In the genomic region with DNA sequence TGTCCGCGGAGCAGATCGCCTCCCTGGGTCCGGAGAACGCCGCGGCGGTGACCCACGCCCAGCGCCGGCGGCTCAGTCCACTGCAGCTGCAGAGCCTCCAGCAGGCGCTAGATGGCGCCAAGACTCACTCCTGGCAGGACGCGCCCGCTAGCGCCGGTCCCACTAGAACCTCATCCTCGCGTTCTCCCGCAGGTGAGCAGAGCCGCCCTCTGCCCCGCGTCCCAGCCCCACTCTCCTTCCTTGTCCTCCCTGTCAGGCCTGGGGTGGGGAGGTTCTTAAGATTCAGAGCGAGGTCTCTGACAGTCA, we compare ENCODE assay signal across 8 cellular contexts.
DNase-seq lines count a peak whose midpoint lies in the region; ATAC-seq and TF ChIP-seq lines count a peak whose summit lies in the region.
"Not testable (repeated sequence)": the region's sequence is repeated elsewhere in the genome, so short reads cannot be mapped to it uniquely, and the experiment has no call there.

No MANE protein-coding gene starts in this region.

- ATAC-seq in GM18511 (IDR thresholded peaks at IDR 0.05; ENCODE audit: unreplicated experiment) (peak; percentile 71), GM21360 (IDR thresholded peaks at IDR 0.05; ENCODE audit: unreplicated experiment) (peak; percentile 62), HG02840 (IDR thresholded peaks at IDR 0.05; ENCODE audit: low FRiP score, unreplicated experiment) (peak; percentile 51), HG03432 (IDR thresholded peaks at IDR 0.05; ENCODE audit: unreplicated experiment) (peak; percentile 67), foreskin keratinocyte (peak; percentile 86), memory B cell (ENCODE audit: low read depth) (peak; percentile 88), thoracic aorta (ENCODE audit: insufficient number of reproducible peaks, low FRiP score, low read depth) (peak; percentile 20)
- ATAC-seq in activated CD8-positive, alpha-beta T cell treated with anti-CD3 and anti-CD28 coated beads for 36 hours, result peak; percentile 99

- CTCF ChIA-PET in activated CD8-positive, alpha-beta T cell treated with anti-CD3 and anti-CD28 coated beads for 36 hours (lab: Charles Lee), result not testable (repeated sequence)

- not testable (repeated sequence) for H3K4me3 Mint-ChIP-seq in activated CD8-positive, alpha-beta T cell treated with anti-CD3 and anti-CD28 coated beads for 36 hours; memory B cell

- not testable (repeated sequence) for H3K9me3 Mint-ChIP-seq in activated CD8-positive, alpha-beta T cell treated with anti-CD3 and anti-CD28 coated beads for 36 hours; memory B cell

- not testable (repeated sequence) for H3K27ac ChIP-seq in foreskin keratinocyte, thoracic aorta

- not testable (repeated sequence) for H3K27ac Mint-ChIP-seq in activated CD8-positive, alpha-beta T cell treated with anti-CD3 and anti-CD28 coated beads for 36 hours; memory B cell

- not testable (repeated sequence) for DNase-seq in activated CD8-positive, alpha-beta T cell treated with anti-CD3 and anti-CD28 coated beads for 36 hours; foreskin keratinocyte; memory B cell (ENCODE audit: low spot score in 2 of 2); thoracic aorta (ENCODE audit: low spot score)

- not testable (repeated sequence) for H3K27me3 ChIP-seq in foreskin keratinocyte; thoracic aorta (replicated peaks; ENCODE audit: insufficient read depth)

- not testable (repeated sequence) for TF ChIP-seq CTCF in activated CD8-positive, alpha-beta T cell treated with anti-CD3 and anti-CD28 coated beads for 36 hours (IDR thresholded peaks at IDR 0.05); foreskin keratinocyte (conservative IDR thresholded peaks at IDR 0.05); thoracic aorta (IDR thresholded peaks at IDR 0.05)

- H3K9me3 ChIP-seq in thoracic aorta, result not testable (repeated sequence)

- H3K4me3 ChIP-seq in thoracic aorta, result not testable (repeated sequence)

- H3K36me3 ChIP-seq in thoracic aorta, result not testable (repeated sequence)

- POLR2A ChIA-PET in activated CD8-positive, alpha-beta T cell treated with anti-CD3 and anti-CD28 coated beads for 36 hours (lab: Charles Lee), result not testable (repeated sequence)

- intact Hi-C loops in activated CD8-positive, alpha-beta T cell treated with anti-CD3 and anti-CD28 coated beads for 36 hours (cut with micrococcal nuclease), result not testable (repeated sequence)

- not testable (repeated sequence) for H3K4me1 ChIP-seq in foreskin keratinocyte; thoracic aorta (ENCODE audit: control insufficient read depth in 1 of 2, low read depth in 2 of 2)

- not testable (repeated sequence) for H3K36me3 Mint-ChIP-seq in activated CD8-positive, alpha-beta T cell treated with anti-CD3 and anti-CD28 coated beads for 36 hours (ENCODE audit: low read depth); memory B cell

- peaks cover 15% of the 10 kb centered on the region for H3K27me3 Mint-ChIP-seq in activated CD8-positive, alpha-beta T cell treated with anti-CD3 and anti-CD28 coated beads for 36 hours
- not testable (repeated sequence) for H3K27me3 Mint-ChIP-seq in memory B cell

- H3K4me1 Mint-ChIP-seq in activated CD8-positive, alpha-beta T cell treated with anti-CD3 and anti-CD28 coated beads for 36 hours (ENCODE audit: low read depth); memory B cell: not testable (repeated sequence)

Comparison
In these comparisons a context has a peak if more than half of its experiments do, and no peak if none do; other contexts are left out.
1. ATAC-seq: peak in every context shown above with its lines; median percentile 99 in activated CD8-positive, alpha-beta T cell treated with anti-CD3 and anti-CD28 coated beads for 36 hours; 88 in memory B cell; 86 in foreskin keratinocyte; 71 in GM18511; 67 in HG03432; 62 in GM21360; 51 in HG02840; 20 in thoracic aorta.